Comparison of ENCODE assay signal across 8 cellular contexts in the genomic region with DNA sequence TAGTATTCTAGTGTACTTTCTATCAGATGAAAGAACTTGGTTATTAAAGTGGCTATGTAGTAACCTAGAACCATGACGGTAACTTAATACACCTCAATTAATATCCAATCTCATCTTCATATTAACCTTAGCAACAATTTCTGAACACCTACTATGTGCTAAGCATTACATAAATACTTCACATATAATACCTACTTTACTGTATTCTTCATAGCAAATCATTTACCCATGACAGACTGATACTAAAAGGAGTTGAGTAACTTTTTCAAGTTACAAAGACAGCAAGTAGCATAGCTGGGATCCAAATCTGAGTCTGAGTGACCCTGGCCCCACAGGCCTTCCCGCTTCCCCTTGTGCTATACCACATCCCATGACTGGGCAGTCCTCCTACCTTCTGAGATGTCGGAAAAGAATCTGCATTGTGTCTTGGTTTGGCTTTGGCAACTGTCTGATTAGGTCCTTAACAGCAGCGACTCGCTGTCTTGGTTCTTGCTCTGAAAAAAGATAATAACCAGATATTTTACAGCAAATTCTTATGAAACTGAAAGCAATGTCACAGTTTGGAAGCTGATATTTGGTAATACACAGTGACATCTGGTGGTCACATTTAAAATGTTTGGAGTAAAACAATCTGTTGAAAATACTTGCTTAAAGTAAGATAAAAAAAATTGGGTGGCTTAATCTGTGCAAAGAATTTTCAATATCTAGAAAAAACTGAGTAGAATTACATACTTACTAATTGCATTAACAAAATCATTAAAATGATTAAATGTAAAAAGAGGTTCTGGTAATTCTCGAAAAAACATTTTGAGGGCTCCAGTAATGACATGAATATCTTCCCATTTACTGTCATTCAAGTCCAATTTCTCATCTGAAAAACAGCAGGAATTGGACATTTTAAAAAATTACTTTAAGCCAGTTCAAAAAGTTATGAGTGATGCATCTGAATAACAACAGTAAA.
A peak's percentile ranks its signal among the peaks of the same experiment; 100 is the strongest.
DNase-seq lines count a peak whose midpoint lies in the region; ATAC-seq, FAIRE-seq and TF ChIP-seq lines count a peak whose summit lies in the region.

No MANE protein-coding gene starts in this region.

- H3K27ac ChIP-seq in caudate nucleus (ENCODE audit: low read depth, low read length) (peak overlapping the region; percentile 60), layer of hippocampus (ENCODE audit: low read depth, low read length) (peak overlapping the region; percentile 31)

- H3K4me1 Mint-ChIP-seq in WTC11, result peaks cover 6% of the 10 kb centered on the region

- H3K27me3 Mint-ChIP-seq in WTC11 (ENCODE audit: low read depth), result no peaks in the 10 kb centered on the region

- ATAC-seq in HG03097 (IDR thresholded peaks at IDR 0.05; ENCODE audit: low FRiP score, unreplicated experiment) (peak; percentile 64), WTC11 (no peak; the same call in 1 of the 2 replicates)

- CTCF ChIA-PET in WTC11 (lab: Charles Lee), result interaction anchor here (0.6 to 2.2 kb wide), 6 partner anchors 24 to 1057 kb away, joined by 3 to 5 read pairs (median 4); no protein-coding TSS in a partner anchor

- H3K36me3 Mint-ChIP-seq in WTC11, result peaks cover 30% of the 10 kb centered on the region

- POLR2A ChIA-PET in WTC11 (lab: Charles Lee), result no interaction called here

- no peaks in the 10 kb centered on the region for H3K27me3 ChIP-seq in layer of hippocampus (ENCODE audit: control insufficient read depth, insufficient read depth, low read length)

- peak; percentile 72 for DNase-seq in EH (ENCODE audit: low read depth)
- DNase-seq in RPMI8226, result peak; percentile 40
- peak in 16 of 61 donors; percentile 2 to 39 (median 16) for DNase-seq in caudate nucleus (lab: John Stamatoyannopoulos, UW)
- peak; percentile 5 for DNase-seq in stimulated activated CD4-positive, alpha-beta T cell treated with anti-CD3 and anti-CD28 coated beads, Interleukin-4, amount 100 ng/mL, for 24 hours
- DNase-seq in WTC11 (ENCODE audit: low spot score), result no peak

- FAIRE-seq in A204.1 (lab: Jason Lieb, UNC), result peak; percentile 99

- H3K27ac Mint-ChIP-seq in WTC11, result no peak overlapping the region

- no peaks in the 10 kb centered on the region for H3K9me3 Mint-ChIP-seq in WTC11

- no peak; the same call in 1 of the 2 replicates for TF ChIP-seq CTCF in WTC11 (IDR thresholded peaks at IDR 0.05)

- no peak overlapping the region for H3K4me3 Mint-ChIP-seq in WTC11

TF ChIP-seq in WTC11, 78 proteins besides CTCF, POLR2A, EP300 and RAD21:
- TF ChIP-seq CBFB (CRISPR knock-in tag; IDR thresholded peaks at IDR 0.05; ENCODE audit: low read depth) (no peak), TP53 (CRISPR knock-in tag; IDR thresholded peaks at IDR 0.05) (no peak), RELA (CRISPR knock-in tag; IDR thresholded peaks at IDR 0.05; ENCODE audit: borderline replicate concordance) (no peak), ZNF423 (CRISPR knock-in tag; IDR thresholded peaks at IDR 0.05) (no peak), SOX15 (CRISPR knock-in tag; IDR thresholded peaks at IDR 0.05) (no peak)
- TF ChIP-seq, protein P1, sequence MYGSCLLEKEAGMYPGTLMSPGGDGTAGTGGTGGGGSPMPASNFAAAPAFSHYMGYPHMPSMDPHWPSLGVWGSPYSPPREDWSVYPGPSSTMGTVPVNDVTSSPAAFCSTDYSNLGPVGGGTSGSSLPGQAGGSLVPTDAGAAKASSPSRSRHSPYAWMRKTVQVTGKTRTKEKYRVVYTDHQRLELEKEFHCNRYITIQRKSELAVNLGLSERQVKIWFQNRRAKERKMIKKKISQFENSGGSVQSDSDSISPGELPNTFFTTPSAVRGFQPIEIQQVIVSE (CRISPR knock-in tag; IDR thresholded peaks at IDR 0.05; ENCODE audit: borderline replicate concordance), result no peak
- TF ChIP-seq, protein P2, sequence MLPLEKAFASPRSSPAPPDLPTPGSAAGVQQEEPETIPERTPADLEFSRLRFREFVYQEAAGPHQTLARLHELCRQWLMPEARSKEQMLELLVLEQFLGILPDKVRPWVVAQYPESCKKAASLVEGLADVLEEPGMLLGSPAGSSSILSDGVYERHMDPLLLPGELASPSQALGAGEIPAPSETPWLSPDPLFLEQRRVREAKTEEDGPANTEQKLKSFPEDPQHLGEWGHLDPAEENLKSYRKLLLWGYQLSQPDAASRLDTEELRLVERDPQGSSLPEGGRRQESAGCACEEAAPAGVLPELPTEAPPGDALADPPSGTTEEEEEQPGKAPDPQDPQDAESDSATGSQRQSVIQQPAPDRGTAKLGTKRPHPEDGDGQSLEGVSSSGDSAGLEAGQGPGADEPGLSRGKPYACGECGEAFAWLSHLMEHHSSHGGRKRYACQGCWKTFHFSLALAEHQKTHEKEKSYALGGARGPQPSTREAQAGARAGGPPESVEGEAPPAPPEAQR (CRISPR knock-in tag; IDR thresholded peaks at IDR 0.05), result no peak
- TF ChIP-seq, protein P3, sequence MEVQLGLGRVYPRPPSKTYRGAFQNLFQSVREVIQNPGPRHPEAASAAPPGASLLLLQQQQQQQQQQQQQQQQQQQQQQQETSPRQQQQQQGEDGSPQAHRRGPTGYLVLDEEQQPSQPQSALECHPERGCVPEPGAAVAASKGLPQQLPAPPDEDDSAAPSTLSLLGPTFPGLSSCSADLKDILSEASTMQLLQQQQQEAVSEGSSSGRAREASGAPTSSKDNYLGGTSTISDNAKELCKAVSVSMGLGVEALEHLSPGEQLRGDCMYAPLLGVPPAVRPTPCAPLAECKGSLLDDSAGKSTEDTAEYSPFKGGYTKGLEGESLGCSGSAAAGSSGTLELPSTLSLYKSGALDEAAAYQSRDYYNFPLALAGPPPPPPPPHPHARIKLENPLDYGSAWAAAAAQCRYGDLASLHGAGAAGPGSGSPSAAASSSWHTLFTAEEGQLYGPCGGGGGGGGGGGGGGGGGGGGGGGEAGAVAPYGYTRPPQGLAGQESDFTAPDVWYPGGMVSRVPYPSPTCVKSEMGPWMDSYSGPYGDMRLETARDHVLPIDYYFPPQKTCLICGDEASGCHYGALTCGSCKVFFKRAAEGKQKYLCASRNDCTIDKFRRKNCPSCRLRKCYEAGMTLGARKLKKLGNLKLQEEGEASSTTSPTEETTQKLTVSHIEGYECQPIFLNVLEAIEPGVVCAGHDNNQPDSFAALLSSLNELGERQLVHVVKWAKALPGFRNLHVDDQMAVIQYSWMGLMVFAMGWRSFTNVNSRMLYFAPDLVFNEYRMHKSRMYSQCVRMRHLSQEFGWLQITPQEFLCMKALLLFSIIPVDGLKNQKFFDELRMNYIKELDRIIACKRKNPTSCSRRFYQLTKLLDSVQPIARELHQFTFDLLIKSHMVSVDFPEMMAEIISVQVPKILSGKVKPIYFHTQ (CRISPR knock-in tag; IDR thresholded peaks at IDR 0.05), result no peak
